ENCODE assay signal across 8 cellular contexts in genomic region chr22:17369553-17370035, GRCh38. TPM values are rescaled to one million over a fixed set of nuclear protein-coding genes. Genes with fewer than 3 reads are reported as not detected.
DNase-seq lines count a peak whose midpoint lies in the region; ATAC-seq and TF ChIP-seq lines count a peak whose summit lies in the region.

No MANE protein-coding gene starts in this region.

- H3K9me3 ChIP-seq in liver (ENCODE audit: control insufficient read depth in 4 of 4, low read length in 3 of 4): no peaks in the 10 kb centered on the region

- ATAC-seq in stimulated activated naive CD8-positive, alpha-beta T cell treated with anti-CD3 and anti-CD28 coated beads, Interleukin-15, Interleukin-2, amounts not matched to agents 100 U/mL and 50 U/mL, for 24 hours: peak; percentile 48
- ATAC-seq in GM21447 (IDR thresholded peaks at IDR 0.05; ENCODE audit: unreplicated experiment) (no peak), HG02981 (IDR thresholded peaks at IDR 0.05; ENCODE audit: unreplicated experiment) (no peak), HG03460 (IDR thresholded peaks at IDR 0.05; ENCODE audit: unreplicated experiment) (no peak)

- peak overlapping the region; percentile 21 to 94 (median 59) for H3K4me3 ChIP-seq in liver (ENCODE audit: low read depth in 1 of 3, low read length in 3 of 3)

- WGBS in liver: under 1% methylated on average over 77 of the region's 77 CpGs

- peak overlapping the region in 1 of 2 donors; percentile 53 for H3K9ac ChIP-seq in liver (ENCODE audit: low read depth in 1 of 2, low read length in 2 of 2)

- no peaks in the 10 kb centered on the region for H3K27me3 ChIP-seq in liver (ENCODE audit: control insufficient read depth in 4 of 4, insufficient read depth in 4 of 4, low read length in 3 of 4)

- peaks cover 0 to 21% (median 4%) of the 10 kb centered on the region in 4 donors for H3K4me1 ChIP-seq in liver (ENCODE audit: control insufficient read depth in 4 of 4, insufficient read depth in 4 of 4, low read length in 3 of 4)

- TF ChIP-seq CTCF in liver (IDR thresholded peaks at IDR 0.05; ENCODE audit: low read depth, low read length, missing input control): no peak

- peak overlapping the region; percentile 92 to 97 for H3K27ac ChIP-seq in liver (ENCODE audit: low read depth in 1 of 2, low read length in 2 of 2)

- DNase-seq in Daoy (ENCODE audit: low read depth): peak; percentile 78
- DNase-seq in Kasumi-1 (lab: John Stamatoyannopoulos, UW): peak; percentile 4 to 8
- peak; percentile 62 for DNase-seq in astrocyte of the hippocampus (ENCODE audit: low read depth, low spot score)
- peak; percentile 34 for DNase-seq in stimulated activated naive CD8-positive, alpha-beta T cell treated with anti-CD3 and anti-CD28 coated beads, Interleukin-15, Interleukin-2, amounts not matched to agents 100 U/mL and 50 U/mL, for 24 hours

- H3K36me3 ChIP-seq in liver (ENCODE audit: control insufficient read depth in 4 of 4, insufficient read depth in 3 of 4, low read depth in 1 of 4, low read length in 3 of 4): no peaks in the 10 kb centered on the region

- no peak for TF ChIP-seq RAD21 in liver (IDR thresholded peaks at IDR 0.05)

TF ChIP-seq in liver, 16 proteins besides CTCF, POLR2A, EP300 and RAD21:
- TF ChIP-seq HNF4A (conservative IDR thresholded peaks at IDR 0.05) (no peak), RXRA (IDR thresholded peaks at IDR 0.05) (peak in 1 of 2 donors; percentile 24)

RNA-seq across cellular contexts. Expression of gene CECR2, which starts 0.3 kb away (rescaled TPM):
- total RNA-seq in Daoy (2014; rRNA removed; shearing (Covaris generic)): 2.3 and 2.6 TPM in 2 replicates
- total RNA-seq in liver: 1 to 10 TPM; 2.1 to 9.7 TPM
- 1 to 10 TPM; 1.8 to 2.0 TPM for polyA plus RNA-seq in liver

Comparison
In these comparisons a context has a peak if more than half of its experiments do, and no peak if none do; other contexts are left out.
1. DNase-seq: peak in every context shown above with its lines; median percentile 78 in Daoy; 62 in astrocyte of the hippocampus; 34 in stimulated activated naive CD8-positive, alpha-beta T cell treated with anti-CD3 and anti-CD28 coated beads, Interleukin-15, Interleukin-2, amounts not matched to agents 100 U/mL and 50 U/mL, for 24 hours; 6 in Kasumi-1.